27 cellular contexts compared by ENCODE assay signal in genomic region chr1:24202987-24203386, GRCh38. TPM values are rescaled to one million over a fixed set of nuclear protein-coding genes. Genes with fewer than 3 reads are reported as not detected.
A peak's percentile ranks its signal among the peaks of the same experiment; 100 is the strongest.
DNase-seq lines count a peak whose midpoint lies in the region; ATAC-seq, FAIRE-seq and TF ChIP-seq lines count a peak whose summit lies in the region.
"Had no signal": no experiment of that assay in that cellular context is flagged by ENCODE, and none has a peak within 500 bp of the region (broad histone marks: within the 10 kb centered on the region; RNA-seq: fewer than 3 reads in every experiment).

No MANE protein-coding gene starts in this region.

- 67 to 72% methylated on average over 4 of the region's 4 CpGs for WGBS in esophagus, 2 donors

- no peak overlapping the region for H3K4me3 Mint-ChIP-seq in stimulated activated naive B cell treated with anti-CD40 and anti-IgM and Interleukin-4, amounts not matched to agents 10 μg/mL and 1 μg/mL and 100 μg/mL, for 72 hours
- H3K4me3 Mint-ChIP-seq: activated T-cell treated with anti-CD3 and anti-CD28 coated beads, Interleukin-2, amount 50 U/mL, for 24 hours; CD4-positive, CD25-positive, alpha-beta regulatory T cell; HFFc6; natural killer cell; T-cell had no signal

- no peak for TF ChIP-seq POLR2A in GM12892 (IDR thresholded peaks at IDR 0.05; ENCODE audit: low read depth, low read length)

- H3K9me3 Mint-ChIP-seq in stimulated activated naive B cell treated with anti-CD40 and anti-IgM and Interleukin-4, amounts not matched to agents 10 μg/mL and 1 μg/mL and 100 μg/mL, for 72 hours: no peaks in the 10 kb centered on the region
- H3K9me3 Mint-ChIP-seq: activated T-cell treated with anti-CD3 and anti-CD28 coated beads, Interleukin-2, amount 50 U/mL, for 24 hours; HFFc6; natural killer cell; T-cell had no signal

- no peaks in the 10 kb centered on the region for H3K36me3 ChIP-seq in HEK293 (ENCODE audit: control insufficient read depth in 2 of 2, insufficient read depth in 1 of 2, low read length in 2 of 2)
- no peaks in the 10 kb centered on the region for H3K36me3 ChIP-seq in PC-3 (ENCODE audit: low read depth, low read length)
- no peaks in the 10 kb centered on the region for H3K36me3 ChIP-seq in esophagus (ENCODE audit: control insufficient read depth in 2 of 2, insufficient read depth in 2 of 2, low read length in 1 of 2)
- H3K36me3 ChIP-seq: brain microvascular endothelial cell, MG63, sigmoid colon had no signal

- TF ChIP-seq CTCF in HEK293 (tag by site-specific recombination; IDR thresholded peaks at IDR 0.05) (no peak), PC-3 (conservative IDR thresholded peaks at IDR 0.05; ENCODE audit: low read depth, low read length) (no peak)

- POLR2A ChIA-PET in HEK293 (lab: Yijun Ruan, JAX): no interaction called here
- POLR2A ChIA-PET in PC-3 (lab: Charles Lee; ENCODE audit: unreplicated experiment): no interaction called here

- H3K4me1 ChIP-seq in HEK293 (ENCODE audit: control insufficient read depth, insufficient read depth, low read length) (no peaks in the 10 kb centered on the region), PC-3 (ENCODE audit: insufficient read depth, low read length) (peaks cover 34% of the 10 kb centered on the region), esophagus (ENCODE audit: control insufficient read depth in 2 of 2, insufficient read depth in 2 of 2, low read length in 1 of 2) (peaks cover 0 to 33% of the 10 kb centered on the region in 2 donors)
- H3K4me1 ChIP-seq: parathyroid adenoma had no signal

- BruUV-seq in PC-3 (replicated peaks; lab: Mats Ljungman, UMichigan): no TSS peak

- H3K27ac ChIP-seq in HEK293 (ENCODE audit: extremely low read depth, low read depth, low read length): no peak overlapping the region
- H3K27ac ChIP-seq in PC-3 (ENCODE audit: low read length): peak overlapping the region; percentile 88
- peak overlapping the region; percentile 75 to 93 for H3K27ac ChIP-seq in esophagus (ENCODE audit: low read depth in 2 of 2, low read length in 1 of 2)
- H3K27ac ChIP-seq: brain microvascular endothelial cell, parathyroid adenoma had no signal

- FAIRE-seq in GM12892 (lab: Jason Lieb, UNC): no peak

- no peaks in the 10 kb centered on the region for H3K9me2 ChIP-seq in PC-3 (replicated peaks; ENCODE audit: low read length)

- H3F3A ChIP-seq in PC-3 (ENCODE audit: low read length, unreplicated experiment): no peaks in the 10 kb centered on the region

- H2AFZ ChIP-seq in PC-3 (ENCODE audit: low read length): 0 out of 2 replicates have a peak overlapping the region, but pooled peaks have one; percentile 20
- H2AFZ ChIP-seq: parathyroid adenoma had no signal

- H3K27me3 ChIP-seq in PC-3 (ENCODE audit: low read length): no peaks in the 10 kb centered on the region
- H3K27me3 ChIP-seq in esophagus (ENCODE audit: control insufficient read depth in 1 of 2, insufficient read depth in 2 of 2, low read length in 2 of 2): no peaks in the 10 kb centered on the region
- H3K27me3 ChIP-seq: MG63, sigmoid colon had no signal

- no peaks in the 10 kb centered on the region for H3K36me3 Mint-ChIP-seq in stimulated activated naive B cell treated with anti-CD40 and anti-IgM and Interleukin-4, amounts not matched to agents 10 μg/mL and 1 μg/mL and 100 μg/mL, for 72 hours
- H3K36me3 Mint-ChIP-seq: CD4-positive, CD25-positive, alpha-beta regulatory T cell; natural killer cell; T-cell had no signal

- intact Hi-C loops in PC-3 (cut with micrococcal nuclease): loop anchor here (1.0 kb wide), 5 partner anchors 63 to 188 kb away; no protein-coding TSS in a partner anchor

- CTCF ChIA-PET in HEK293 (lab: Yijun Ruan, JAX) (interaction anchor here (0.7 to 11.6 kb wide), 11 partner anchors 46 to 297 kb away, joined by 3 to 611 read pairs (median 3); no protein-coding TSS in a partner anchor), PC-3 (lab: Charles Lee) (interaction anchor here (0.6 to 2.3 kb wide), 7 partner anchors 18 to 189 kb away, joined by 3 to 64 read pairs (median 8); partner anchors contain the start of gene GRHL3)

- DNase-seq in PC-3: no peak
- no peak for DNase-seq in stimulated activated naive B cell treated with anti-CD40 and anti-IgM and Interleukin-4, amounts not matched to agents 10 μg/mL and 1 μg/mL and 100 μg/mL, for 72 hours
- no peak for DNase-seq in GM12892 (ENCODE audit: insufficient read length)
- DNase-seq in NCI-H748 (lab: John Stamatoyannopoulos, UW; ENCODE audit: unreplicated experiment): no peak
- DNase-seq: activated CD8-positive, alpha-beta memory T cell treated with anti-CD3 and anti-CD28 coated beads for 24 hours; activated T-cell treated with anti-CD3 and anti-CD28 coated beads, Interleukin-2, amount 50 U/mL, for 24 hours; brain microvascular endothelial cell; effector CD8-positive, alpha-beta T cell; HFFc6; left cardiac atrium; MG63; natural killer cell; NCI-H1436 treated with DMSO at 0.1 percent for 48 hours; NCI-H2171; NCI-H748 treated with DMSO at 0.1 percent for 48 hours; OCI-M1; SIG-M5; sigmoid colon; stimulated activated CD8-positive, alpha-beta memory T cell treated with anti-CD3 and anti-CD28 coated beads, Interleukin-4, amount 100 ng/mL, for 48 hours; T-cell had no signal

- H3K27me3 Mint-ChIP-seq in stimulated activated naive B cell treated with anti-CD40 and anti-IgM and Interleukin-4, amounts not matched to agents 10 μg/mL and 1 μg/mL and 100 μg/mL, for 72 hours: peaks cover 0 to 15% of the 10 kb centered on the region in 2 donors

- 0 out of 2 replicates have a peak overlapping the region, but pooled peaks have one; percentile 42 for H3K9ac ChIP-seq in PC-3 (ENCODE audit: low read length)
- H3K9ac ChIP-seq: parathyroid adenoma had no signal

- H3K79me2 ChIP-seq in PC-3 (ENCODE audit: low read length): no peaks in the 10 kb centered on the region
- H3K79me2 ChIP-seq: parathyroid adenoma had no signal

- H4K20me1 ChIP-seq in PC-3 (ENCODE audit: low read length): no peaks in the 10 kb centered on the region

- H3K4me2 ChIP-seq in PC-3 (ENCODE audit: low read length): peak overlapping the region; percentile 65

- no peak for ATAC-seq in PC-3
- no peak for ATAC-seq in stimulated activated naive B cell treated with anti-CD40 and anti-IgM and Interleukin-4, amounts not matched to agents 10 μg/mL and 1 μg/mL and 100 μg/mL, for 72 hours (replicated peaks)
- no peak for ATAC-seq in HG03521 (IDR thresholded peaks at IDR 0.05; ENCODE audit: unreplicated experiment)
- no peak for ATAC-seq in HG02571 (IDR thresholded peaks at IDR 0.05; ENCODE audit: unreplicated experiment)
- ATAC-seq: natural killer cell, T-cell had no signal

- H3K4me1 Mint-ChIP-seq in stimulated activated naive B cell treated with anti-CD40 and anti-IgM and Interleukin-4, amounts not matched to agents 10 μg/mL and 1 μg/mL and 100 μg/mL, for 72 hours: peaks cover 16 to 23% of the 10 kb centered on the region in 2 donors
- H3K4me1 Mint-ChIP-seq: natural killer cell had no signal

- no peak overlapping the region for H3K4me3 ChIP-seq in HEK293 (ENCODE audit: low read depth, low read length)
- H3K4me3 ChIP-seq in PC-3 (ENCODE audit: low read length): no peak overlapping the region
- no peak overlapping the region for H3K4me3 ChIP-seq in esophagus (ENCODE audit: low read depth in 1 of 2, low read length in 2 of 2)
- H3K4me3 ChIP-seq: MG63, sigmoid colon had no signal

- peak overlapping the region; percentile 69 for H3K27ac Mint-ChIP-seq in stimulated activated naive B cell treated with anti-CD40 and anti-IgM and Interleukin-4, amounts not matched to agents 10 μg/mL and 1 μg/mL and 100 μg/mL, for 72 hours
- H3K27ac Mint-ChIP-seq: activated T-cell treated with anti-CD3 and anti-CD28 coated beads, Interleukin-2, amount 50 U/mL, for 24 hours; natural killer cell; T-cell had no signal

- H3K9me3 ChIP-seq in HEK293 (ENCODE audit: control insufficient read depth, insufficient read depth, low read depth, low read length) (no peaks in the 10 kb centered on the region), PC-3 (ENCODE audit: low read length) (no peaks in the 10 kb centered on the region), esophagus (ENCODE audit: control insufficient read depth in 2 of 2, insufficient read depth in 1 of 2, low read depth in 1 of 2, low read length in 1 of 2) (no peaks in the 10 kb centered on the region)
- H3K9me3 ChIP-seq: MG63, sigmoid colon had no signal

TF ChIP-seq in HEK293, 187 proteins besides CTCF, POLR2A, EP300 and RAD21:
- TF ChIP-seq, protein P1, sequence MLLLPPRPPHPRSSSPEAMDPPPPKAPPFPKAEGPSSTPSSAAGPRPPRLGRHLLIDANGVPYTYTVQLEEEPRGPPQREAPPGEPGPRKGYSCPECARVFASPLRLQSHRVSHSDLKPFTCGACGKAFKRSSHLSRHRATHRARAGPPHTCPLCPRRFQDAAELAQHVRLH (tag by site-specific recombination; IDR thresholded peaks at IDR 0.05): no peak
- TF ChIP-seq ZNF132 (tag by site-specific recombination; IDR thresholded peaks at IDR 0.05; ENCODE audit: borderline replicate concordance): no peak
- TF ChIP-seq, protein P2, sequence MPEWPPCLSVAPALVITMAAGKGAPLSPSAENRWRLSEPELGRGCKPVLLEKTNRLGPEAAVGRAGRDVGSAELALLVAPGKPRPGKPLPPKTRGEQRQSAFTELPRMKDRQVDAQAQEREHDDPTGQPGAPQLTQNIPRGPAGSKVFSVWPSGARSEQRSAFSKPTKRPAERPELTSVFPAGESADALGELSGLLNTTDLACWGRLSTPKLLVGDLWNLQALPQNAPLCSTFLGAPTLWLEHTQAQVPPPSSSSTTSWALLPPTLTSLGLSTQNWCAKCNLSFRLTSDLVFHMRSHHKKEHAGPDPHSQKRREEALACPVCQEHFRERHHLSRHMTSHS (tag by site-specific recombination; IDR thresholded peaks at IDR 0.05): no peak
- TF ChIP-seq ZBTB7A (tag by site-specific recombination; IDR thresholded peaks at IDR 0.05; ENCODE audit: low read depth): no peak
- TF ChIP-seq EGR2 (tag by site-specific recombination; IDR thresholded peaks at IDR 0.05; ENCODE audit: low read depth): peak; percentile 97
- no peak for TF ChIP-seq HOXD13 (CRISPR knock-in tag; IDR thresholded peaks at IDR 0.05; ENCODE audit: borderline replicate concordance)
- TF ChIP-seq ZFHX2 (tag by site-specific recombination; conservative IDR thresholded peaks at IDR 0.05): peak; percentile 97
- TF ChIP-seq ZIC2 (tag by site-specific recombination; IDR thresholded peaks at IDR 0.05): peak; percentile 85
- TF ChIP-seq ZNF366 (tag by site-specific recombination; conservative IDR thresholded peaks at IDR 0.05): 0 out of 2 replicates have a peak, but pooled peaks have one; percentile 26
- no peak for TF ChIP-seq ZSCAN16 (tag by site-specific recombination; IDR thresholded peaks at IDR 0.05)

RNA-seq across cellular contexts. Expression of gene IFNLR1, which starts 15.9 kb away (rescaled TPM):
- total RNA-seq in PC-3 (2014; rRNA removed): 8.9 and 9.5 TPM in 2 replicates
- 1 to 10 TPM; 2.2 to 2.9 TPM for polyA plus RNA-seq in esophagus
- polyA plus RNA-seq in GM12892 (2012; ENCODE audit: missing spikeins): 5.3 TPM
- total RNA-seq: HFFc6 had no signal
- polyA plus RNA-seq: AG04450 had no signal
